13 cellular contexts compared by ENCODE assay signal in genomic region chr2:65319674-65320041, GRCh38.
DNase-seq lines count a peak whose midpoint lies in the region; ATAC-seq, FAIRE-seq and TF ChIP-seq lines count a peak whose summit lies in the region.
"Had no signal": no experiment of that assay in that cellular context is flagged by ENCODE, and none has a peak within 500 bp of the region (broad histone marks: within the 10 kb centered on the region; RNA-seq: fewer than 3 reads in every experiment).

No MANE protein-coding gene starts in this region.

- intact Hi-C loops in left colon (cut with DNase I, micrococcal nuclease): no loop called here

- H3K4me2 ChIP-seq in A549: peak overlapping the region; percentile 78

- DNase-seq in A549 (ENCODE audit: low read depth in 1 of 2, low spot score in 1 of 2) (no peak), NOMO-1 treated with DMSO at 0.1 percent for 48 hours (lab: John Stamatoyannopoulos, UW; ENCODE audit: unreplicated experiment) (no peak), NCI-H446 treated with DMSO at 0.1 percent for 48 hours (lab: John Stamatoyannopoulos, UW) (no peak), left colon (no peak), H4 (ENCODE audit: low spot score) (no peak)
- DNase-seq: activated CD8-positive, alpha-beta memory T cell treated with anti-CD3 and anti-CD28 coated beads, Interleukin-2, amount 50 U/mL, for 4 hours; colonic mucosa; SHP77 treated with DMSO at 0.1 percent for 48 hours had no signal

- no peak for TF ChIP-seq CTCF in A549 (IDR thresholded peaks at IDR 0.05)

- H3K4me3 ChIP-seq in A549: no peak overlapping the region
- no peak overlapping the region for H3K4me3 ChIP-seq in mucosa of rectum (ENCODE audit: low read length in 2 of 2)
- H3K4me3 ChIP-seq: colonic mucosa, skin epidermis, suprapubic skin had no signal

- H3K27me3 ChIP-seq in mucosa of rectum (ENCODE audit: control insufficient read depth in 2 of 2, insufficient read depth in 2 of 2, low read length in 2 of 2): no peaks in the 10 kb centered on the region
- H3K27me3 ChIP-seq: colonic mucosa, suprapubic skin had no signal

- H3K27ac ChIP-seq in A549: peak overlapping the region; percentile 76 to 85
- peak overlapping the region; percentile 46 for H3K27ac ChIP-seq in adipose tissue (ENCODE audit: low read depth, low read length)
- H3K27ac ChIP-seq in mucosa of rectum (ENCODE audit: low read depth in 2 of 2, low read length in 2 of 2): peak overlapping the region; percentile 66 to 77
- H3K27ac ChIP-seq: suprapubic skin had no signal

- peaks cover 27% of the 10 kb centered on the region for H3K4me1 ChIP-seq in A549
- H3K4me1 ChIP-seq in mucosa of rectum (ENCODE audit: control insufficient read depth in 2 of 2, insufficient read depth in 2 of 2, low read length in 2 of 2): peaks cover 6 to 7% of the 10 kb centered on the region in 2 donors
- H3K4me1 ChIP-seq: colonic mucosa had no signal

- POLR2A ChIA-PET in A549 (lab: Yijun Ruan, JAX): interaction anchor here (1.1 to 2.0 kb wide), 6 partner anchors 19 to 117 kb away, joined by 3 to 13 read pairs (median 6); partner anchors contain the start of genes ACTR2 and SPRED2

- H3K9me3 ChIP-seq in A549 (no peaks in the 10 kb centered on the region), mucosa of rectum (ENCODE audit: control insufficient read depth in 2 of 2, low read length in 2 of 2) (no peaks in the 10 kb centered on the region)
- H3K9me3 ChIP-seq: colonic mucosa, suprapubic skin had no signal

- ATAC-seq in A549 (peak; percentile 56 to 66), GM19324 (IDR thresholded peaks at IDR 0.05; ENCODE audit: low FRiP score, unreplicated experiment) (peak; percentile 3), left colon (no peak)

- 69% methylated on average over 1 of the region's 1 CpG for WGBS in A549 (ENCODE audit: missing lambda C conversion rate)
- 94 to 100% (median 100%) methylated on average over 1 of the region's 1 CpG for WGBS in adipose tissue, 3 donors

- peaks cover 7 to 21% of the 10 kb centered on the region in 2 donors for H3K36me3 ChIP-seq in mucosa of rectum (ENCODE audit: control insufficient read depth in 2 of 2, insufficient read depth in 2 of 2, low read length in 2 of 2)
- H3K36me3 ChIP-seq: colonic mucosa had no signal

- no peak for FAIRE-seq in A549 (lab: Jason Lieb, UNC)

- H3K9ac ChIP-seq in mucosa of rectum (ENCODE audit: low read depth in 1 of 2, low read length in 2 of 2): no peak overlapping the region

- TF ChIP-seq POLR2A in A549 (IDR thresholded peaks at IDR 0.05; ENCODE audit: low read length): no peak

- CTCF ChIA-PET in A549 (lab: Yijun Ruan, JAX): interaction anchor here (0.7 to 6.1 kb wide), 23 partner anchors 10 to 237 kb away, joined by 3 to 34 read pairs (median 4); no protein-coding TSS in a partner anchor

- no peak for TF ChIP-seq RAD21 in A549 (conservative IDR thresholded peaks at IDR 0.05 in 1 of 2, IDR thresholded peaks at IDR 0.05 in 1 of 2)

- no peak for TF ChIP-seq EP300 in A549 (IDR thresholded peaks at IDR 0.05)

TF ChIP-seq in A549, 52 proteins besides CTCF, POLR2A, EP300 and RAD21:
- TF ChIP-seq RARB (CRISPR knock-in tag; IDR thresholded peaks at IDR 0.05) (no peak), MYC (IDR thresholded peaks at IDR 0.05; ENCODE audit: borderline replicate concordance, low read length) (no peak), CHD4 (IDR thresholded peaks at IDR 0.05; ENCODE audit: borderline replicate concordance) (no peak), EHF (CRISPR knock-in tag; IDR thresholded peaks at IDR 0.05) (no peak), NPAS2 (CRISPR knock-in tag; IDR thresholded peaks at IDR 0.05; ENCODE audit: borderline replicate concordance) (no peak), RCOR1 (IDR thresholded peaks at IDR 0.05; ENCODE audit: low read depth, low read length) (no peak), POLR2AphosphoS2 (conservative IDR thresholded peaks at IDR 0.05; ENCODE audit: low read length) (no peak), SMC3 (IDR thresholded peaks at IDR 0.05) (no peak), PHF8 (IDR thresholded peaks at IDR 0.05; ENCODE audit: borderline replicate concordance, low read depth) (no peak), KDM5A (IDR thresholded peaks at IDR 0.05) (no peak), HOXB13 (CRISPR knock-in tag; IDR thresholded peaks at IDR 0.05; ENCODE audit: low read depth) (no peak), HES2 (IDR thresholded peaks at IDR 0.05) (no peak), HDAC2 (IDR thresholded peaks at IDR 0.05) (no peak), CBX8 (IDR thresholded peaks at IDR 0.05) (no peak), PBX3 (IDR thresholded peaks at IDR 0.05) (no peak), JUNB (IDR thresholded peaks at IDR 0.05) (no peak), ZC3H11A (IDR thresholded peaks at IDR 0.05) (no peak)
